Comparison of ENCODE assay signal across 18 cellular contexts in the genomic region with DNA sequence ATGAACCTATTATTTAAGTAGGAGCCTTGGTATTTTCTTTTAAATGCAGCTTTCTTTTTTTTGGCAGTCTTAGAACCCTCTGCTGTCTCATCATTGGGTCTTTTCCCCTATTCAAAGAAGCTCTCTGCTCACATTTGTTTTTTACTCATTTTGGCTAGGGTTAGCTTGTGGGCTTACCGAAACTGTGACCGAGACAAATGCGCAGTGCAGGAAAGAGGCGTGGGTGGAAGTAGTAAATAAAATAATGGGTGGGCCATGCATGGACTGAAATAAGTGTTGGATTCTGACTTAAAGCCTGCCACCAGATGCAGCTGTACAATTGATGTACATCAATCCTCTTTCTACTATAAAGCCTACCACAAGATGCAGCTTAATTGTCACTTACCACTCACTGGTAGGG.
"Had no signal": no experiment of that assay in that cellular context is flagged by ENCODE, and none has a peak within 500 bp of the region (broad histone marks: within the 10 kb centered on the region; RNA-seq: fewer than 3 reads in every experiment).

No MANE protein-coding gene starts in this region.

- DNase-seq: activated B cell treated with CpG ODN at 0.5 μM for 24 hours, activated gamma-delta T cell, amygdala, body of pancreas, caudate nucleus, erythroblast, gastrocnemius medialis, heart right ventricle, left colon, nephron progenitor cell, occipital lobe, stomach, SW 1271, testis, upper lobe of left lung had no signal

- H3K9me3 Mint-ChIP-seq: activated naive CD4-positive, alpha-beta T cell treated with anti-CD3 and anti-CD28 coated beads, Interleukin-2, amount 50 U/mL, for 72 hours; mesothelial cell of epicardium; T-helper 2 cell treated with Interferon-gamma antibody and Interleukin-4, amounts not matched to agents 5 μg/mL and 100 μg/mL, for 36 hours had no signal

- ATAC-seq: body of pancreas, gastrocnemius medialis, heart right ventricle, left colon had no signal

- H3K4me3 Mint-ChIP-seq: activated B cell treated with CpG ODN at 0.5 μM for 24 hours; mesothelial cell of epicardium; nephron progenitor cell; T-helper 2 cell treated with Interferon-gamma antibody and Interleukin-4, amounts not matched to agents 5 μg/mL and 100 μg/mL, for 36 hours had no signal

- H3K27ac Mint-ChIP-seq: activated B cell treated with CpG ODN at 0.5 μM for 24 hours; activated naive CD4-positive, alpha-beta T cell treated with anti-CD3 and anti-CD28 coated beads, Interleukin-2, amount 50 U/mL, for 72 hours; mesothelial cell of epicardium; nephron progenitor cell; T-helper 2 cell treated with Interferon-gamma antibody and Interleukin-4, amounts not matched to agents 5 μg/mL and 100 μg/mL, for 36 hours had no signal

- H3K27me3 Mint-ChIP-seq: activated B cell treated with CpG ODN at 0.5 μM for 24 hours had no signal
